In the genomic region with DNA sequence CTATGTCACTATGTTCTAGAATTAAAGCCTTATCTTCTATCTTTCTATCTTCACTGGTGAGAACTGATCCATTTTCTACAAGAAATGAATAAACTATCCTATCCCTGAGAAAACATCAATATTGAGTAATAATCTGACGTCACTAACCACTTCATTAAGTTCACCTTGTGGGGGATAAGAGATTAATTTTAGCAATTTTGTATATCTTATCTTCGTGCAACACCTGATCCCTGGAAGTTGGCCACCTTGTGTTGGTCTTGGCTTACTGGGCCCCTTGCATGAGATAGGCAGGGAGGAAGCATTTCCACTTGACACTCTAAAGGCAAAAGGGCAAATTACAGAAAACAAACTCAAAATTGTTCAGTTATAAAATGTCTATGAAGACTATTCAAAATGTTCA, we compare ENCODE assay signal across 1 cellular context.
A peak's percentile ranks its signal among the peaks of the same experiment; 100 is the strongest.
TF ChIP-seq lines count a peak whose summit lies in the region.

No MANE protein-coding gene starts in this region.

TF ChIP-seq in HepG2, 621 proteins besides CTCF, POLR2A, EP300 and RAD21:
- TF ChIP-seq AFF4 (CRISPR knock-in tag; IDR thresholded peaks at IDR 0.05) (no peak), CREB1 (IDR thresholded peaks at IDR 0.05) (peak; percentile 74), CREB1 (CRISPR knock-in tag; IDR thresholded peaks at IDR 0.05) (no peak), SALL2 (CRISPR knock-in tag; IDR thresholded peaks at IDR 0.05) (no peak), PAWR (CRISPR knock-in tag; IDR thresholded peaks at IDR 0.05; ENCODE audit: borderline replicate concordance) (no peak), ZFP36L1 (CRISPR knock-in tag; IDR thresholded peaks at IDR 0.05) (no peak), ATAD3A (CRISPR knock-in tag; IDR thresholded peaks at IDR 0.05) (no peak)
